Comparison of ENCODE assay signal across 22 cellular contexts in the genomic region with DNA sequence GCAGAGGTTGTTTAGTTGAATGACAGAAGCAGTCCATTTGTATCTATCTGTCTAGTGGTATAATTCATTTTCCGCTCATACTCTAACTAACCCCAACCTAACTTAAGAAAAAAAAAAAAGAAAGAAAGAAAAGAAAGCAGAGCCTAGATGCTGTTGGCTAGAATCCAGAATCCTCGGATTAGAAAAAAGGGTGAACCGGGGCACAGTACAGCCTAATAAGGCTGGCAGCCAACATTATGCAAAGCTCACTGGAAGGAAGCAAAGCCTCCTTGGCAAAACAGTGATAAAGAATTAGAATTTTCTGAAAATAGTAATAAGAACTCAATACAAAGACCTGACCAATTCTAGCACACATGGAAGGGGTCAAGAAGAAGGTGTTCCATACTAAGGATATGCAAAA.
"Had no signal": no experiment of that assay in that cellular context is flagged by ENCODE, and none has a peak within 500 bp of the region (broad histone marks: within the 10 kb centered on the region; RNA-seq: fewer than 3 reads in every experiment).

No MANE protein-coding gene starts in this region.

- H3K36me3 ChIP-seq: ascending aorta had no signal

- H3K9me3 Mint-ChIP-seq: activated naive CD8-positive, alpha-beta T cell treated with anti-CD3 and anti-CD28 coated beads, Interleukin-2, amount 50 U/mL, for 24 hours had no signal

- H3K36me3 Mint-ChIP-seq: activated CD8-positive, alpha-beta memory T cell treated with anti-CD3 and anti-CD28 coated beads, Interleukin-2, amount 10 ng/mL, durations not matched to agents 7 days and 5 days; activated naive CD4-positive, alpha-beta T cell treated with anti-CD3 and anti-CD28 coated beads, Interleukin-2, amount 50 U/mL, for 72 hours; IgD-negative memory B cell had no signal

- H3K4me3 Mint-ChIP-seq: activated CD8-positive, alpha-beta memory T cell treated with anti-CD3 and anti-CD28 coated beads, Interleukin-2, amount 10 ng/mL, durations not matched to agents 7 days and 5 days; activated naive CD8-positive, alpha-beta T cell treated with anti-CD3 and anti-CD28 coated beads, Interleukin-2, amount 50 U/mL, for 24 hours; activated T-cell treated with anti-CD3 and anti-CD28 coated beads, Interleukin-2, amount 50 U/mL, for 24 hours; activated T-helper 1 cell treated with anti-CD3 and anti-CD28 coated beads, Interleukin-12 subunit alpha, Interleukin-12 subunit beta, Interleukin-2, Interleukin-4 antibody, amounts not matched to agents 30 ng/mL and 10 ng/mL and 1 ng/mL, durations not matched to agents 14 hours and 24 hours and 36 hours; IgD-negative memory B cell; T-helper 1 cell treated with Interleukin-12 subunit alpha and Interleukin-12 subunit beta and Interleukin-4 antibody, amounts not matched to agents 30 μg/mL and 1 μg/mL, for 36 hours had no signal

- H3K9me3 ChIP-seq: ascending aorta had no signal

- H3K4me3 ChIP-seq: ascending aorta, PC-9 had no signal

- H3K4me1 ChIP-seq: ascending aorta had no signal

- H3K27me3 Mint-ChIP-seq: activated CD8-positive, alpha-beta memory T cell treated with anti-CD3 and anti-CD28 coated beads, Interleukin-2, amount 10 ng/mL, durations not matched to agents 7 days and 5 days; activated naive CD8-positive, alpha-beta T cell treated with anti-CD3 and anti-CD28 coated beads, Interleukin-2, amount 50 U/mL, for 24 hours; activated T-cell treated with anti-CD3 and anti-CD28 coated beads, Interleukin-2, amount 50 U/mL, for 24 hours; IgD-negative memory B cell had no signal

- H2AFZ ChIP-seq: PC-9 had no signal

- H3K27ac Mint-ChIP-seq: activated CD8-positive, alpha-beta memory T cell treated with anti-CD3 and anti-CD28 coated beads, Interleukin-2, amount 10 ng/mL, durations not matched to agents 7 days and 5 days; activated naive CD4-positive, alpha-beta T cell treated with anti-CD3 and anti-CD28 coated beads, Interleukin-2, amount 50 U/mL, for 72 hours; activated naive CD8-positive, alpha-beta T cell treated with anti-CD3 and anti-CD28 coated beads, Interleukin-2, amount 50 U/mL, for 24 hours; activated T-cell treated with anti-CD3 and anti-CD28 coated beads, Interleukin-2, amount 50 U/mL, for 24 hours; activated T-helper 1 cell treated with anti-CD3 and anti-CD28 coated beads, Interleukin-12 subunit alpha, Interleukin-12 subunit beta, Interleukin-2, Interleukin-4 antibody, amounts not matched to agents 30 ng/mL and 10 ng/mL and 1 ng/mL, durations not matched to agents 14 hours and 24 hours and 36 hours; IgD-negative memory B cell; T-helper 1 cell treated with Interleukin-12 subunit alpha and Interleukin-12 subunit beta and Interleukin-4 antibody, amounts not matched to agents 30 μg/mL and 1 μg/mL, for 36 hours had no signal

- DNase-seq: activated CD4-positive, alpha-beta T cell treated with anti-CD3 and anti-CD28 coated beads for 48 hours; activated CD4-positive, alpha-beta T cell treated with anti-CD3 and anti-CD28 coated beads, Interleukin-2, amount 50 U/mL, for 4 hours; activated CD8-positive, alpha-beta memory T cell treated with anti-CD3 and anti-CD28 coated beads, Interleukin-2, amount 10 ng/mL, durations not matched to agents 7 days and 5 days; activated effector memory CD4-positive, alpha-beta T cell treated with anti-CD3 and anti-CD28 coated beads, Interleukin-2, amount 50 U/mL, for 16 hours; activated naive CD4-positive, alpha-beta T cell treated with Interleukin-2 at 50 U/mL for 16 hours; activated naive CD8-positive, alpha-beta T cell treated with anti-CD3 and anti-CD28 coated beads, Interleukin-2, amount 50 U/mL, for 24 hours; activated T-cell treated with anti-CD3 and anti-CD28 coated beads, Interleukin-2, amount 50 U/mL, for 24 hours; amniotic stem cell; cerebellar nuclear complex; KG1; NCI-H1092; NCI-H1436; NCI-H1694 treated with DMSO at 0.1 percent for 48 hours; NCI-H2029 treated with DMSO at 0.1 percent for 48 hours; NCI-H526; PC-9; SHP77 treated with DMSO at 0.1 percent for 48 hours had no signal

- H3K4me1 Mint-ChIP-seq: activated CD8-positive, alpha-beta memory T cell treated with anti-CD3 and anti-CD28 coated beads, Interleukin-2, amount 10 ng/mL, durations not matched to agents 7 days and 5 days; activated naive CD8-positive, alpha-beta T cell treated with anti-CD3 and anti-CD28 coated beads, Interleukin-2, amount 50 U/mL, for 24 hours; IgD-negative memory B cell had no signal

- H3K4me2 ChIP-seq: PC-9 had no signal

- H3K27ac ChIP-seq: ascending aorta, PC-9 had no signal
